ENCODE assay signal across 11 cellular contexts in the genomic region with DNA sequence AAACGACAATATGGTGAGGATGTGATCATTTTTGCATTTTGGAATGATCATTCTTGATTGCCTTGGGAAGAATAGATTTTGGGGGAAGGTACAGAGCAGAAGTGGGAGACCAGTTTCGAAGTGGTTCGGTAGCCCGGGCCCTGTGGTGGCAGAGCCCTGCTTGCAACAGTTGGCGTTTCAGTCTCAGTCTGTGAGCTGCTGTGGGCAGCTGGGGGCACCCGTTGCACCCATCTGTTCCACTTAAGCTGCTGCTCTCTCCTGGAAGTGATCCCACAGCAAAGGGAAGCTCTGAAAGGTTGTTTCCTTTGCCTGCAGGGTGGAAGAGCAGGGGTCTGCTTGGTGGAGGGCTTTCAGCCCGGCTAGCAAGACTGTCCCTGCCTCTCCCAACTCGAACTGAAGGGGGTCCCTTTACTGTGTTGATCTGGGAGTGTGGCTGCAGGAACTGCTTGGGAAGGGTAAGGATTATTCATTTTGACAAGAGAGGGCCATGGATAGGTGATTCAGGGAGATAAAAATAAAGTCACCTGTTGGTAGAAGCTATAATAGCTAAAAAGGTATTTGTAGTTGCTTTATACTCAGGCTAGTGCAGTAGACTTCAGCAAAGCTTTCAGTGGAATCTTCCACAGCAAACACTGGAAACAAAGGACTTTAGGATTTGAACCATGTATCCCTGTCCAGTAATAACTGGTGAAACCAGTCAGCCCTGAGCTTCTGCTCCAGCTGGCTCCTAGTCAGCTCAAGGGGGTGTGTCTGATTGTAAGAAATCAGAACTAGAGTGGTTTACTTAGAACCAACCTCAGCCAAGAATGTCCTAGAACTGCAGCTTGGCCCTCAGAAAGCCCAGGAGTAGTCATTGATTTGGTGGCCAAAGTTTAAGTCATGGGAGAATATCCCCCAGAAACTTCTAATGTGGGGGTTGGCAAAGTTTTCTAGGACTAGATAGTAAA. TPM values are rescaled to one million over a fixed set of nuclear protein-coding genes. Genes with fewer than 3 reads are reported as not detected.
A peak's percentile ranks its signal among the peaks of the same experiment; 100 is the strongest.
DNase-seq lines count a peak whose midpoint lies in the region; ATAC-seq, FAIRE-seq and TF ChIP-seq lines count a peak whose summit lies in the region.
"Had no signal": no experiment of that assay in that cellular context is flagged by ENCODE, and none has a peak within 500 bp of the region (broad histone marks: within the 10 kb centered on the region; RNA-seq: fewer than 3 reads in every experiment).

No MANE protein-coding gene starts in this region.

- TF ChIP-seq CTCF in bronchial epithelial cell (IDR thresholded peaks at IDR 0.05; ENCODE audit: insufficient read depth, low read length, severe bottlenecking) (no peak), mucosa of descending colon (IDR thresholded peaks at IDR 0.05) (no peak), thyroid gland (IDR thresholded peaks at IDR 0.05) (peak in 1 of 6 experiments; percentile 26)

- DNase-seq in NCI-H1092 treated with DMSO at 0.1 percent for 48 hours (lab: John Stamatoyannopoulos, UW): peak; percentile 47
- peak; percentile 47 for DNase-seq in bronchial epithelial cell (ENCODE audit: low read depth)
- DNase-seq in mucosa of descending colon: peak in 1 of 3 donors; percentile 90
- DNase-seq in thyroid gland: peak; percentile 91 to 94
- no peak for DNase-seq in effector CD8-positive, alpha-beta T cell (lab: John Stamatoyannopoulos, UW)
- no peak for DNase-seq in effector CD4-positive, alpha-beta T cell
- DNase-seq: activated CD4-positive, alpha-beta memory T cell treated with anti-CD3 and anti-CD28 coated beads for 36 hours; DMS79 treated with DMSO at 0.1 percent for 48 hours; IMR-90 had no signal

- peak; percentile 90 for ATAC-seq in mucosa of descending colon
- no peak for ATAC-seq in HG03175 (IDR thresholded peaks at IDR 0.05; ENCODE audit: unreplicated experiment)

- no peak for FAIRE-seq in bronchial epithelial cell (lab: Jason Lieb, UNC)

- intact Hi-C loops in mucosa of descending colon (cut with DNase I, micrococcal nuclease): no loop called here
- intact Hi-C loops in thyroid gland (cut with DNase I): no loop called here

- H3K4me3 ChIP-seq in bronchial epithelial cell (ENCODE audit: low read depth, low read length): no peak overlapping the region
- H3K4me3 ChIP-seq in mucosa of descending colon: no peak overlapping the region
- no peak overlapping the region for H3K4me3 ChIP-seq in thyroid gland (replicated peaks in 1 of 3)
- H3K4me3 ChIP-seq: SK-N-MC had no signal

- WGBS in thyroid gland, 2 donors: 59 to 74% methylated on average over 8 of the region's 8 CpGs

- no peaks in the 10 kb centered on the region for H3K27me3 ChIP-seq in bronchial epithelial cell (ENCODE audit: control insufficient read depth, insufficient read depth, low read length)
- H3K27me3 ChIP-seq in thyroid gland: no peaks in the 10 kb centered on the region

- H3K27ac ChIP-seq in thyroid gland: peak overlapping the region; percentile 96 to 98 (median 97)
- H3K27ac ChIP-seq: SK-N-MC had no signal

- H3K4me1 ChIP-seq in mucosa of descending colon (ENCODE audit: low read depth) (peaks cover 25% of the 10 kb centered on the region), thyroid gland (peaks cover 63 to 69% of the 10 kb centered on the region in 2 donors)

- no peaks in the 10 kb centered on the region for H3K36me3 ChIP-seq in bronchial epithelial cell (ENCODE audit: control insufficient read depth, insufficient read depth, low read length)
- H3K36me3 ChIP-seq in mucosa of descending colon (ENCODE audit: low read depth): no peaks in the 10 kb centered on the region
- no peaks in the 10 kb centered on the region for H3K36me3 ChIP-seq in thyroid gland

- peak in 1 of 2 donors; percentile 51 for TF ChIP-seq POLR2A in thyroid gland (IDR thresholded peaks at IDR 0.05)

- H3K9me3 ChIP-seq in mucosa of descending colon (no peaks in the 10 kb centered on the region), thyroid gland (no peaks in the 10 kb centered on the region)

RNA-seq across cellular contexts. Expression of a gene that starts 53.1 kb away (rescaled TPM):
- total RNA-seq in bronchial epithelial cell (77.9 and 136 TPM in 2 replicates), mucosa of descending colon (100 to 1,000 TPM; 290 to 605 (median 528) TPM), thyroid gland (100 to 1,000 TPM; 188 to 340 (median 256) TPM)

Comparison
In these comparisons a context has a peak if more than half of its experiments do, and no peak if none do; other contexts are left out.
1. DNase-seq: peak in NCI-H1092 treated with DMSO at 0.1 percent for 48 hours (single experiment), bronchial epithelial cell (single experiment) and thyroid gland (2 of 2); none in effector CD8-positive, alpha-beta T cell (single experiment) and effector CD4-positive, alpha-beta T cell (single experiment).